ENCODE assay signal across 9 cellular contexts in the genomic region with DNA sequence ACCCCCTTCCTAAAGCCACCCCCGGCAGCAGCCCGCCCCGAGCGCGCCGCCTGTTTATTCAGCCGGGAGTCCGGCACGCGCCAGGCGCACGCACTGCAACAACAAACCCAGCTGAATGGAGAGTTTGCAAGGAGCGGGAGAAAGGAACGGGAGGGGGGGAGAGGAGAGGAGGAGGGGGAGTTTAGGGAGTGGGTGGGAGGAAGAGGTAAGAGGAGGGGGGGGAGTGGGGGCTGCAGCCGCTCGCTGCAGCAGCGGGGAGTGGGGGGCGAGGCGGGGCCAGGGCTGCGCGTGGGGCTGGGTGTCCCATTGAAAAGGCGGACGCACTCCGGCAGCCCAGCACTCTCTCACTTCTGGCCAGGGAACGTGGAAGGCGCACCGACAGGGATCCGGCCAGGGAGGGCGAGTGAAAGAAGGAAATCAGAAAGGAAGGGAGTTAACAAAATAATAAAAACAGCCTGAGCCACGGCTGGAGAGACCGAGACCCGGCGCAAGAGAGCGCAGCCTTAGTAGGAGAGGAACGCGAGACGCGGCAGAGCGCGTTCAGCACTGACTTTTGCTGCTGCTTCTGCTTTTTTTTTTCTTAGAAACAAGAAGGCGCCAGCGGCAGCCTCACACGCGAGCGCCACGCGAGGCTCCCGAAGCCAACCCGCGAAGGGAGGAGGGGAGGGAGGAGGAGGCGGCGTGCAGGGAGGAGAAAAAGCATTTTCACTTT. TPM values are rescaled to one million over a fixed set of nuclear protein-coding genes. Genes with fewer than 3 reads are reported as not detected.
DNase-seq lines count a peak whose midpoint lies in the region; ATAC-seq lines count a peak whose summit lies in the region.
"Had no signal": no experiment of that assay in that cellular context is flagged by ENCODE, and none has a peak within 500 bp of the region (broad histone marks: within the 10 kb centered on the region; RNA-seq: fewer than 3 reads in every experiment).

A gene (plus strand): TSS at position 336 of the 712 bp plus-strand sequence. CDS start 571 bp downstream, outside the sequence.

- H3K9me3 Mint-ChIP-seq in activated T-helper 17 cell treated with anti-CD3 and anti-CD28 coated beads, Interleukin-2, amount 50 U/mL, for 72 hours = no peaks in the 10 kb centered on the region
- no peaks in the 10 kb centered on the region for H3K9me3 Mint-ChIP-seq in stimulated activated memory B cell treated with anti-CD40 and anti-IgM and Interleukin-4, amounts not matched to agents 10 μg/mL and 1 μg/mL and 100 μg/mL, for 72 hours

- ATAC-seq in activated T-helper 17 cell treated with anti-CD3 and anti-CD28 coated beads, Interleukin-2, amount 50 U/mL, for 72 hours (replicated peaks) = no peak
- ATAC-seq in stimulated activated memory B cell treated with anti-CD40 and anti-IgM and Interleukin-4, amounts not matched to agents 10 μg/mL and 1 μg/mL and 100 μg/mL, for 72 hours = peak; percentile 83

- peaks cover 5% of the 10 kb centered on the region for H3K4me1 Mint-ChIP-seq in activated T-helper 17 cell treated with anti-CD3 and anti-CD28 coated beads, Interleukin-2, amount 50 U/mL, for 72 hours
- peaks cover 42% of the 10 kb centered on the region for H3K4me1 Mint-ChIP-seq in stimulated activated memory B cell treated with anti-CD40 and anti-IgM and Interleukin-4, amounts not matched to agents 10 μg/mL and 1 μg/mL and 100 μg/mL, for 72 hours

- H3K27me3 Mint-ChIP-seq in activated T-helper 17 cell treated with anti-CD3 and anti-CD28 coated beads, Interleukin-2, amount 50 U/mL, for 72 hours = peaks cover 56% of the 10 kb centered on the region
- H3K27me3 Mint-ChIP-seq in stimulated activated memory B cell treated with anti-CD40 and anti-IgM and Interleukin-4, amounts not matched to agents 10 μg/mL and 1 μg/mL and 100 μg/mL, for 72 hours = peaks cover 84% of the 10 kb centered on the region

- no peaks in the 10 kb centered on the region for H3K36me3 Mint-ChIP-seq in activated T-helper 17 cell treated with anti-CD3 and anti-CD28 coated beads, Interleukin-2, amount 50 U/mL, for 72 hours (ENCODE audit: low read depth)
- H3K36me3 Mint-ChIP-seq in stimulated activated memory B cell treated with anti-CD40 and anti-IgM and Interleukin-4, amounts not matched to agents 10 μg/mL and 1 μg/mL and 100 μg/mL, for 72 hours = no peaks in the 10 kb centered on the region

- peak; percentile 15 for DNase-seq in stimulated activated CD4-positive, alpha-beta T cell treated with anti-CD3 and anti-CD28 coated beads, Interleukin-15, amount 100 ng/mL, for 24 hours
- no peak for DNase-seq in stimulated activated CD4-positive, alpha-beta T cell treated with anti-CD3 and anti-CD28 coated beads, Interleukin-4, amount 100 ng/mL, for 24 hours
- DNase-seq in MG63 (peak; percentile 31), NOMO-1 treated with DMSO at 0.1 percent for 48 hours (lab: John Stamatoyannopoulos, UW; ENCODE audit: unreplicated experiment) (no peak)
- DNase-seq in effector CD8-positive, alpha-beta T cell (lab: John Stamatoyannopoulos, UW) = no peak

- H3K27me3 ChIP-seq in MG63 = peaks cover 38% of the 10 kb centered on the region

- no peak within 1 kb of the TSS for H3K27ac Mint-ChIP-seq in activated T-helper 17 cell treated with anti-CD3 and anti-CD28 coated beads, Interleukin-2, amount 50 U/mL, for 72 hours
- H3K27ac Mint-ChIP-seq in stimulated activated memory B cell treated with anti-CD40 and anti-IgM and Interleukin-4, amounts not matched to agents 10 μg/mL and 1 μg/mL and 100 μg/mL, for 72 hours = peak within 1 kb of the TSS; percentile 78

- no peaks in the 10 kb centered on the region for H3K9me3 ChIP-seq in MG63

- H3K4me3 Mint-ChIP-seq in activated T-helper 17 cell treated with anti-CD3 and anti-CD28 coated beads, Interleukin-2, amount 50 U/mL, for 72 hours = peak within 1 kb of the TSS; percentile 49
- peak within 1 kb of the TSS; percentile 85 for H3K4me3 Mint-ChIP-seq in stimulated activated memory B cell treated with anti-CD40 and anti-IgM and Interleukin-4, amounts not matched to agents 10 μg/mL and 1 μg/mL and 100 μg/mL, for 72 hours

- H3K36me3 ChIP-seq in MG63 = no peaks in the 10 kb centered on the region

- H3K4me3 ChIP-seq in MG63 (peak within 1 kb of the TSS; percentile 40), iPS-11a (ENCODE audit: low read depth, low read length) (peak within 1 kb of the TSS; percentile 25)

RNA-seq across cellular contexts. Expression of the gene that starts here (rescaled TPM):
- total RNA-seq in MG63 (2014; rRNA removed; shearing (Covaris generic); ENCODE audit: low replicate concordance) = not detected in 2 replicates
- not detected for total RNA-seq in activated T-helper 17 cell treated with anti-CD3 and anti-CD28 coated beads, Interleukin-2, amount 50 U/mL, for 72 hours
- total RNA-seq: aorta had no signal

Comparison
In these comparisons a context has a peak if more than half of its experiments do, and no peak if none do; other contexts are left out.
1. Peak in DNase-seq and H3K4me3 ChIP-seq in MG63; RNA of the gene not detected or under 1 TPM.